ENCODE assay signal across 8 cellular contexts in genomic region chr19:16076958-16077611, GRCh38. TPM values are rescaled to one million over a fixed set of nuclear protein-coding genes. Genes with fewer than 3 reads are reported as not detected.
A peak's percentile ranks its signal among the peaks of the same experiment; 100 is the strongest.
DNase-seq lines count a peak whose midpoint lies in the region; ATAC-seq and TF ChIP-seq lines count a peak whose summit lies in the region.

No MANE protein-coding gene starts in this region.

- no peaks in the 10 kb centered on the region for H3K9me3 ChIP-seq in osteoblast (ENCODE audit: low read depth, low read length)

- H3K4me3 ChIP-seq in LNCaP clone FGC (ENCODE audit: low read depth, low read length) (peak overlapping the region; percentile 58), osteoblast (ENCODE audit: insufficient read depth, low read length) (peak overlapping the region; percentile 86)

- no peak for TF ChIP-seq CTCF in LNCaP clone FGC (IDR thresholded peaks at IDR 0.05; ENCODE audit: control insufficient read depth, extremely low read depth, insufficient read depth)
- no peak for TF ChIP-seq CTCF in osteoblast (IDR thresholded peaks at IDR 0.05; ENCODE audit: extremely low read depth, low read depth, low read length)

- ATAC-seq in GM19023 (IDR thresholded peaks at IDR 0.05; ENCODE audit: unreplicated experiment) (no peak), GM18511 (IDR thresholded peaks at IDR 0.05; ENCODE audit: unreplicated experiment) (no peak)

- H3K4me1 ChIP-seq in osteoblast (ENCODE audit: insufficient read depth, low read length) = peaks cover 36% of the 10 kb centered on the region

- no peaks in the 10 kb centered on the region for H3K27me3 ChIP-seq in osteoblast (ENCODE audit: insufficient read depth, low read length)

- DNase-seq in DMS153 treated with DMSO at 0.1 percent for 48 hours (lab: John Stamatoyannopoulos, UW; ENCODE audit: unreplicated experiment) = peak; percentile 2
- no peak for DNase-seq in LNCaP clone FGC (ENCODE audit: low read depth)
- peak; percentile 50 to 54 for DNase-seq in activated T-cell treated with anti-CD3 and anti-CD28 coated beads, Interleukin-2, amount 50 U/mL, for 48 hours
- peak; percentile 46 for DNase-seq in germinal center (ENCODE audit: low spot score)
- no peak for DNase-seq in osteoblast (ENCODE audit: insufficient read length, low spot score, missing footprints)
- no peak for DNase-seq in mucosa of gallbladder (ENCODE audit: low spot score)

- peak overlapping the region; percentile 99 for H3K27ac ChIP-seq in osteoblast (ENCODE audit: low read depth, low read length)

- H3K4me2 ChIP-seq in osteoblast (ENCODE audit: insufficient read depth, low read length) = peak overlapping the region; percentile 100

- H3K79me2 ChIP-seq in osteoblast (ENCODE audit: insufficient read depth, low read length) = peaks cover 82% of the 10 kb centered on the region

- no peak overlapping the region for H2AFZ ChIP-seq in osteoblast (ENCODE audit: low read length)

- H3K36me3 ChIP-seq in osteoblast (ENCODE audit: insufficient read depth, low read length) = peaks cover 37% of the 10 kb centered on the region

- peaks cover 31% of the 10 kb centered on the region for H4K20me1 ChIP-seq in osteoblast (ENCODE audit: insufficient read depth, low read length)

RNA-seq across cellular contexts. Expression of gene TPM4, which starts 0.8 kb away (rescaled TPM):
- total RNA-seq in osteoblast (1,233 and 1,325 TPM in 2 replicates), mucosa of gallbladder (349 TPM)

RNA-seq across cellular contexts. Expression of gene RAB8A, which starts 34.6 kb away (rescaled TPM):
- 61.6 and 68.8 TPM in 2 replicates for total RNA-seq in osteoblast
- total RNA-seq in mucosa of gallbladder = 78.4 TPM

Comparison
In these comparisons a context has a peak if more than half of its experiments do, and no peak if none do; other contexts are left out.
1. DNase-seq: peak in DMS153 treated with DMSO at 0.1 percent for 48 hours (single experiment), activated T-cell treated with anti-CD3 and anti-CD28 coated beads, Interleukin-2, amount 50 U/mL, for 48 hours (2 of 2) and germinal center (single experiment); none in LNCaP clone FGC (single experiment), osteoblast (single experiment) and mucosa of gallbladder (single experiment).